ENCODE assay signal across 1 cellular context in genomic region chr9:77793909-77794308, GRCh38.
TF ChIP-seq lines count a peak whose summit lies in the region.

No MANE protein-coding gene starts in this region.

TF ChIP-seq in A549, 52 proteins besides CTCF, POLR2A, EP300 and RAD21 (continued from another document):
- TF ChIP-seq HMGXB4 (CRISPR knock-in tag; IDR thresholded peaks at IDR 0.05; ENCODE audit: borderline replicate concordance) (no peak), RCOR1 (IDR thresholded peaks at IDR 0.05; ENCODE audit: low read depth, low read length) (no peak), ZSCAN20 (CRISPR knock-in tag; IDR thresholded peaks at IDR 0.05) (no peak), NFE2L2 (conservative IDR thresholded peaks at IDR 0.05; ENCODE audit: low read length) (no peak)
